In genomic region chr6:119201486-119201885, GRCh38 we compare ENCODE assay signal across 19 cellular contexts.
DNase-seq lines count a peak whose midpoint lies in the region; ATAC-seq, FAIRE-seq and TF ChIP-seq lines count a peak whose summit lies in the region.
"Had no signal": no experiment of that assay in that cellular context is flagged by ENCODE, and none has a peak within 500 bp of the region (broad histone marks: within the 10 kb centered on the region; RNA-seq: fewer than 3 reads in every experiment).

No MANE protein-coding gene starts in this region.

- no peak for FAIRE-seq in HepG2 (lab: Jason Lieb, UNC)
- FAIRE-seq: A549 had no signal

- H2AFZ ChIP-seq in HepG2 (ENCODE audit: low read length) (no peak overlapping the region), OCI-LY7 (ENCODE audit: low read length) (no peak overlapping the region)

- H3K9me3 ChIP-seq in HepG2 (ENCODE audit: low read length) (no peaks in the 10 kb centered on the region), OCI-LY7 (ENCODE audit: low read length) (no peaks in the 10 kb centered on the region)
- H3K9me3 ChIP-seq: A549 had no signal

- H3K9me2 ChIP-seq in OCI-LY7 (ENCODE audit: insufficient read depth, low read length): no peaks in the 10 kb centered on the region

- peaks cover 47 to 92% of the 10 kb centered on the region in 2 experiments for H3K36me3 ChIP-seq in HepG2 (replicated peaks in 1 of 2; ENCODE audit: control insufficient read depth in 1 of 2, insufficient read depth in 2 of 2, low read length in 2 of 2)
- H3K36me3 ChIP-seq in OCI-LY7 (ENCODE audit: insufficient read depth, low read length): peaks cover 96% of the 10 kb centered on the region

- ATAC-seq in HepG2 (no peak), GM21423 (IDR thresholded peaks at IDR 0.05; ENCODE audit: unreplicated experiment) (no peak), HG03439 (IDR thresholded peaks at IDR 0.05; ENCODE audit: unreplicated experiment) (no peak)
- ATAC-seq: A549, Right ventricle myocardium inferior, T-cell had no signal

- in situ Hi-C loops in HepG2 (cut with HindIII; ENCODE audit: extremely low pct_ligation_motif_present, low pct_unique_long_range_greater_than_20kb): no loop called here

- TF ChIP-seq CTCF in HepG2 (CRISPR knock-in tag; IDR thresholded peaks at IDR 0.05) (no peak), OCI-LY7 (conservative IDR thresholded peaks at IDR 0.05; ENCODE audit: low read length) (no peak)

- TF ChIP-seq EP300 in HepG2 (IDR thresholded peaks at IDR 0.05; ENCODE audit: low read depth in 2 of 2, low read length in 2 of 2) (no peak), HepG2 (CRISPR knock-in tag; IDR thresholded peaks at IDR 0.05; ENCODE audit: borderline replicate concordance) (no peak)

- BruUV-seq in HepG2 (replicated peaks; lab: Mats Ljungman, UMichigan): no TSS peak
- no TSS peak for BruUV-seq in OCI-LY7 (replicated peaks; lab: Mats Ljungman, UMichigan)

- no peak for TF ChIP-seq RAD21 in HepG2 (CRISPR knock-in tag; IDR thresholded peaks at IDR 0.05)

- peak; percentile 79 for DNase-seq in DMS153 (lab: John Stamatoyannopoulos, UW)
- peak; percentile 43 for DNase-seq in NCI-H1417 treated with DMSO at 0.1 percent for 48 hours (lab: John Stamatoyannopoulos, UW)
- peak; percentile 97 for DNase-seq in NCI-H69 (lab: John Stamatoyannopoulos, UW)
- no peak for DNase-seq in HepG2 (ENCODE audit: low spot score)
- no peak for DNase-seq in OCI-LY7 (ENCODE audit: low spot score)
- no peak for DNase-seq in amniotic stem cell (lab: John Stamatoyannopoulos, UW)
- DNase-seq: DND-41, GF-D8, H9, MV-4-11, NCI-H2107, NCI-H446 treated with DMSO at 0.1 percent for 48 hours, T-cell, T1000 had no signal

- no peak overlapping the region for H3K4me2 ChIP-seq in HepG2 (ENCODE audit: low read depth, low read length)
- no peak overlapping the region for H3K4me2 ChIP-seq in OCI-LY7 (ENCODE audit: low read length)
- H3K4me2 ChIP-seq: A549 had no signal

- TF ChIP-seq POLR2A in HepG2 (IDR thresholded peaks at IDR 0.05; ENCODE audit: insufficient read depth in 1 of 2, low read depth in 2 of 2, low read length in 2 of 2): no peak

- H3K79me2 ChIP-seq in HepG2 (ENCODE audit: insufficient read depth, low read length): peaks cover 3% of the 10 kb centered on the region
- H3K79me2 ChIP-seq in OCI-LY7 (ENCODE audit: insufficient read depth, low read depth, low read length): peaks cover 7% of the 10 kb centered on the region; the same call in 1 of the 2 replicates

- no peaks in the 10 kb centered on the region for H3K27me3 ChIP-seq in HepG2 (ENCODE audit: control insufficient read depth in 1 of 2, insufficient read depth in 2 of 2, low read length in 2 of 2)

- intact Hi-C loops in HepG2 (cut with micrococcal nuclease; ENCODE audit: unreplicated experiment) (no loop called here), OCI-LY7 (cut with micrococcal nuclease; ENCODE audit: unreplicated experiment) (no loop called here)

- POLR2A ChIA-PET in HepG2 (lab: Yijun Ruan, JAX) (no interaction called here), OCI-LY7 (lab: Charles Lee) (interaction anchor here (1.6 to 1.8 kb wide), 2 partner anchors 8 to 14 kb away, joined by 4 to 7 read pairs; no protein-coding TSS in a partner anchor)

- no peaks in the 10 kb centered on the region for H3K4me1 ChIP-seq in HepG2 (ENCODE audit: insufficient read depth, low read length)
- no peaks in the 10 kb centered on the region for H3K4me1 ChIP-seq in OCI-LY7 (ENCODE audit: insufficient read depth, low read length, poor library complexity, severe bottlenecking)
- H3K4me1 ChIP-seq: A549 had no signal

- H3K9ac ChIP-seq in HepG2 (ENCODE audit: insufficient read depth, low read depth, low read length): no peak overlapping the region

- no peak overlapping the region for H3K4me3 ChIP-seq in HepG2 (replicated peaks in 1 of 3; ENCODE audit: insufficient read depth in 1 of 3, low read depth in 2 of 3, low read length in 3 of 3)
- no peak overlapping the region for H3K4me3 ChIP-seq in OCI-LY7 (ENCODE audit: low read depth, low read length, poor library complexity, severe bottlenecking)
- H3K4me3 ChIP-seq: A549, SK-N-MC had no signal

- H3K27ac ChIP-seq in HepG2 (ENCODE audit: extremely low read length, insufficient read depth, low read length): no peak overlapping the region
- no peak overlapping the region for H3K27ac ChIP-seq in OCI-LY7 (ENCODE audit: low read depth, low read length, poor library complexity, severe bottlenecking)
- H3K27ac ChIP-seq: A549, SK-N-MC had no signal

- WGBS in HepG2 (ENCODE audit: low lambda C conversion rate): 100% methylated on average over 1 of the region's 1 CpG

- no peaks in the 10 kb centered on the region for H4K20me1 ChIP-seq in HepG2 (ENCODE audit: insufficient read depth, low read length)
- no peaks in the 10 kb centered on the region for H4K20me1 ChIP-seq in OCI-LY7 (ENCODE audit: insufficient read depth, low read length)

- CTCF ChIA-PET in HepG2 (lab: Yijun Ruan, JAX; ENCODE audit: low intra/inter-chr PET ratio, low total read pairs) (no interaction called here), OCI-LY7 (lab: Charles Lee; ENCODE audit: unreplicated experiment) (no interaction called here)

TF ChIP-seq in HepG2, 621 proteins besides CTCF, POLR2A, EP300 and RAD21:
- TF ChIP-seq RBM22 (optimal IDR thresholded peaks at IDR 0.05; ENCODE audit: low read length) (peak; percentile 94), RFX1 (IDR thresholded peaks at IDR 0.05) (no peak)

Comparison
In these comparisons a context has a peak if more than half of its experiments do, and no peak if none do; other contexts are left out.
1. DNase-seq: peak in DMS153 (single experiment), NCI-H1417 treated with DMSO at 0.1 percent for 48 hours (single experiment) and NCI-H69 (single experiment); none in HepG2 (single experiment), OCI-LY7 (single experiment) and amniotic stem cell (single experiment).